31 cellular contexts compared by ENCODE assay signal in the genomic region with DNA sequence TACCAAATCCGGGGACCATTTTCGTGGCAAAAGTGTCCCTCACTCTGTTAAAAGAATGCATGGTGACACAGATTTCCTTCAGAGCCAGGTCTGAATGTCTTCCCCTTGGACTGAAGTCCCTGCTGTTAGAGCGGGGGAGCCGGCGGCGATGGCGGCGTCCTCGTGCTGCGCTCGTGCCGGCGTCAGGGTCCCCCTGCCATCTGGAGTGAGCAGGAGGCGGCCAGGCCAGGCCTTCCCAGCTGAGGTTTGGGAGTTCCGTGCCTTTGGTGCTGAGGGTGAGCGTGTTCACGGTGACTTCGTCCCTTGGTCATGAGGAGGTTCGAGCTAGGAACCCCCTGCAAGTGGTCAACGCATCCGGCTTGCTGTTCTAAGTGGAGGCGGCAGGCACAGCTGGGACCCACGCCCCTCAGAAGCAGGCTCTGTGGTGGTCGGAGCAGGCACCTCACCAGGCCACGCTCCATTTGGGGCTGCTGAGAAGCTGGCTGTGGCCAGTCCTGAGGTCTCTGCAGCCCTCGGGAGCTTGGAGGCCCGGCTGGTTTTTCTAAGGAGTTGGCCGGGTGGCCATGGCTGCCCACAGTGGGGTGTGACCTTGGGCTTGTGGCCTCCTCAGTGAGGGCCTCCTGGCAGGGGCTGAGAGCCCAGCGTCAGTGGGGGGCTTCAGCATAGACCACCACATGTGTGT. TPM values are rescaled to one million over a fixed set of nuclear protein-coding genes. Genes with fewer than 3 reads are reported as not detected.
DNase-seq lines count a peak whose midpoint lies in the region; ATAC-seq and TF ChIP-seq lines count a peak whose summit lies in the region.
"Had no signal": no experiment of that assay in that cellular context is flagged by ENCODE, and none has a peak within 500 bp of the region (broad histone marks: within the 10 kb centered on the region; RNA-seq: fewer than 3 reads in every experiment).

No MANE protein-coding gene starts in this region.

- in situ Hi-C loops in G401 (cut with HindIII; ENCODE audit: low sequenced_read_pairs) = no loop called here

- H3K79me1 ChIP-seq in neuronal stem cell (ENCODE audit: low read depth, low read length) = peaks cover 41% of the 10 kb centered on the region

- H3K23ac ChIP-seq in neuronal stem cell (ENCODE audit: low read depth, low read length, poor library complexity) = no peak overlapping the region

- H2BK5ac ChIP-seq in neuronal stem cell (ENCODE audit: low read length) = no peak overlapping the region

- TF ChIP-seq CTCF in heart right ventricle (IDR thresholded peaks at IDR 0.05) (no peak), chondrocyte (IDR thresholded peaks at IDR 0.05) (no peak), thoracic aorta (IDR thresholded peaks at IDR 0.05) (no peak)

- no peak overlapping the region for H3K4me2 ChIP-seq in neuronal stem cell (ENCODE audit: insufficient read depth, low read length, poor library complexity, severe bottlenecking)

- H3K14ac ChIP-seq in neuronal stem cell (ENCODE audit: low read length) = no peak overlapping the region

- peaks cover 43% of the 10 kb centered on the region for H3K4me1 Mint-ChIP-seq in chondrocyte (ENCODE audit: low read depth)
- H3K4me1 Mint-ChIP-seq: activated naive CD8-positive, alpha-beta T cell treated with anti-CD3 and anti-CD28 coated beads, Interleukin-2, amount 10 ng/mL, durations not matched to agents 7 days and 5 days had no signal

- H3K9me3 ChIP-seq in heart right ventricle (no peaks in the 10 kb centered on the region), neuronal stem cell (replicated peaks in 1 of 2; ENCODE audit: control insufficient read depth in 2 of 2, insufficient read depth in 1 of 2, low read depth in 1 of 2, low read length in 2 of 2) (no peaks in the 10 kb centered on the region), thoracic aorta (no peaks in the 10 kb centered on the region)
- H3K9me3 ChIP-seq: SJCRH30 had no signal

- peaks cover 14% of the 10 kb centered on the region for H3K36me3 Mint-ChIP-seq in chondrocyte (ENCODE audit: low read depth)
- H3K36me3 Mint-ChIP-seq: activated naive CD8-positive, alpha-beta T cell treated with anti-CD3 and anti-CD28 coated beads, Interleukin-2, amount 10 ng/mL, durations not matched to agents 7 days and 5 days had no signal

- no peak overlapping the region for H4K8ac ChIP-seq in neuronal stem cell (ENCODE audit: low read depth, low read length)

- H3K36me3 ChIP-seq in heart right ventricle (peaks cover 0 to 41% (median 15%) of the 10 kb centered on the region in 9 donors), neuronal stem cell (replicated peaks in 1 of 2; ENCODE audit: control insufficient read depth in 2 of 2, insufficient read depth in 2 of 2, low read length in 2 of 2) (peaks cover 18 to 40% of the 10 kb centered on the region in 2 donors), thoracic aorta (peaks cover 23% of the 10 kb centered on the region)
- H3K36me3 ChIP-seq: SJCRH30 had no signal

- no peak overlapping the region for H3K18ac ChIP-seq in neuronal stem cell (ENCODE audit: low read length)

- ATAC-seq in heart right ventricle (no peak), left cardiac atrium (no peak), thoracic aorta (ENCODE audit: insufficient number of reproducible peaks, low FRiP score, low read depth) (no peak)
- ATAC-seq: natural killer cell treated with Interleukin-12 subunit alpha and Interleukin-12 subunit beta and Interleukin-15 and Interleukin-18, amount 100 ng/mL, for 72 hours; stimulated activated naive CD8-positive, alpha-beta T cell treated with anti-CD3 and anti-CD28 coated beads, Interleukin-15, amount 100 ng/mL, for 72 hours had no signal

- H3K4me3 ChIP-seq in heart right ventricle = no peak overlapping the region
- H3K4me3 ChIP-seq in neuronal stem cell (ENCODE audit: low read length in 2 of 2) = no peak overlapping the region
- no peak overlapping the region for H3K4me3 ChIP-seq in thoracic aorta
- H3K4me3 ChIP-seq: SJCRH30 had no signal

- H2BK15ac ChIP-seq in neuronal stem cell (ENCODE audit: low read length) = no peak overlapping the region

- peak in 1 of 2 donors; percentile 7 for DNase-seq in heart right ventricle
- DNase-seq in left cardiac atrium = no peak
- DNase-seq in chondrocyte (ENCODE audit: low spot score) = no peak
- no peak for DNase-seq in neuronal stem cell (ENCODE audit: low spot score)
- no peak for DNase-seq in thoracic aorta (ENCODE audit: low spot score)
- no peak for DNase-seq in RPMI8226
- no peak for DNase-seq in DMS 273 (lab: John Stamatoyannopoulos, UW; ENCODE audit: unreplicated experiment)
- DNase-seq in G401 (ENCODE audit: low spot score) = no peak
- DNase-seq: activated CD4-positive, alpha-beta T cell treated with anti-CD3 and anti-CD28 coated beads for 4 hours; activated gamma-delta T cell; activated naive CD8-positive, alpha-beta T cell treated with anti-CD3 and anti-CD28 coated beads, Interleukin-2, amount 10 ng/mL, durations not matched to agents 7 days and 5 days; activated T-cell treated with anti-CD3 and anti-CD28 coated beads, Interleukin-2, amount 50 U/mL, for 1 hour; Calu3; central memory CD4-positive, alpha-beta T cell; dermis blood vessel endothelial cell; DMS79 treated with DMSO at 0.1 percent for 48 hours; foreskin melanocyte; GF-D8; kidney glomerular epithelial cell; NCI-H1436 treated with DMSO at 0.1 percent for 48 hours; NCI-H2107; SJCRH30; stimulated activated CD4-positive, alpha-beta T cell treated with anti-CD3 and anti-CD28 coated beads, Interleukin-2, amount 100 ng/mL, for 24 hours; stimulated activated CD8-positive, alpha-beta memory T cell treated with anti-CD3 and anti-CD28 coated beads, Interleukin-4, amount 100 ng/mL, for 48 hours; stimulated activated naive CD8-positive, alpha-beta T cell treated with anti-CD3 and anti-CD28 coated beads, Interleukin-15, amount 100 ng/mL, for 72 hours; SW 1271; T-helper 9 cell; WERI-Rb-1 had no signal

- H3K4me3 Mint-ChIP-seq in chondrocyte (ENCODE audit: unreplicated experiment) = no peak overlapping the region
- H3K4me3 Mint-ChIP-seq: activated naive CD8-positive, alpha-beta T cell treated with anti-CD3 and anti-CD28 coated beads, Interleukin-2, amount 10 ng/mL, durations not matched to agents 7 days and 5 days; natural killer cell treated with Interleukin-12 subunit alpha and Interleukin-12 subunit beta and Interleukin-15 and Interleukin-18, amount 100 ng/mL, for 72 hours; stimulated activated naive CD8-positive, alpha-beta T cell treated with anti-CD3 and anti-CD28 coated beads, Interleukin-15, amount 100 ng/mL, for 72 hours had no signal

- no peak overlapping the region for H2BK120ac ChIP-seq in neuronal stem cell (ENCODE audit: low read depth, low read length)

- intact Hi-C loops in heart right ventricle (cut with DNase I) (no loop called here), left cardiac atrium (cut with DNase I) (no loop called here)

- peak overlapping the region; percentile 95 for H3K27ac Mint-ChIP-seq in chondrocyte (ENCODE audit: unreplicated experiment)
- H3K27ac Mint-ChIP-seq: activated naive CD8-positive, alpha-beta T cell treated with anti-CD3 and anti-CD28 coated beads, Interleukin-2, amount 10 ng/mL, durations not matched to agents 7 days and 5 days; natural killer cell treated with Interleukin-12 subunit alpha and Interleukin-12 subunit beta and Interleukin-15 and Interleukin-18, amount 100 ng/mL, for 72 hours had no signal

- 92 to 93% methylated on average over 29 of the region's 29 CpGs for WGBS in heart right ventricle, 2 donors
- WGBS in neuronal stem cell (ENCODE audit: extremely low coverage in 2 of 2, insufficient read length in 2 of 2, insufficient replicate concordance in 1 of 2), 2 donors = no CpG with 5 or more reads among the region's 29 CpGs

- peak overlapping the region; percentile 44 for H3K9ac ChIP-seq in neuronal stem cell (ENCODE audit: low read depth, low read length, poor library complexity)

- H3K4me1 ChIP-seq in heart right ventricle = peaks cover 19 to 70% (median 50%) of the 10 kb centered on the region in 9 donors
- H3K4me1 ChIP-seq in neuronal stem cell (ENCODE audit: control insufficient read depth in 2 of 2, insufficient read depth in 1 of 2, low read depth in 1 of 2, low read length in 2 of 2) = no peaks in the 10 kb centered on the region
- H3K4me1 ChIP-seq in thoracic aorta (ENCODE audit: control insufficient read depth in 1 of 2, low read depth in 2 of 2) = peaks cover 22 to 62% of the 10 kb centered on the region in 2 donors

- H3K4ac ChIP-seq in neuronal stem cell (ENCODE audit: low read length) = no peak overlapping the region

- H2AFZ ChIP-seq in neuronal stem cell (ENCODE audit: low read length) = no peak overlapping the region

- H2BK12ac ChIP-seq in neuronal stem cell (ENCODE audit: low read length) = no peak overlapping the region

- H3K27me3 Mint-ChIP-seq in chondrocyte (ENCODE audit: low read depth) = no peaks in the 10 kb centered on the region
- H3K27me3 Mint-ChIP-seq: activated naive CD8-positive, alpha-beta T cell treated with anti-CD3 and anti-CD28 coated beads, Interleukin-2, amount 10 ng/mL, durations not matched to agents 7 days and 5 days; IgD-negative memory B cell; natural killer cell treated with Interleukin-12 subunit alpha and Interleukin-12 subunit beta and Interleukin-15 and Interleukin-18, amount 100 ng/mL, for 72 hours; stimulated activated naive CD8-positive, alpha-beta T cell treated with anti-CD3 and anti-CD28 coated beads, Interleukin-15, amount 100 ng/mL, for 72 hours had no signal

- no peaks in the 10 kb centered on the region for H3K9me3 Mint-ChIP-seq in chondrocyte (ENCODE audit: low read depth)
- H3K9me3 Mint-ChIP-seq: activated naive CD8-positive, alpha-beta T cell treated with anti-CD3 and anti-CD28 coated beads, Interleukin-2, amount 10 ng/mL, durations not matched to agents 7 days and 5 days; IgD-negative memory B cell; natural killer cell treated with Interleukin-12 subunit alpha and Interleukin-12 subunit beta and Interleukin-15 and Interleukin-18, amount 100 ng/mL, for 72 hours; stimulated activated naive CD8-positive, alpha-beta T cell treated with anti-CD3 and anti-CD28 coated beads, Interleukin-15, amount 100 ng/mL, for 72 hours had no signal

- H3K27me3 ChIP-seq in heart right ventricle = no peaks in the 10 kb centered on the region
- H3K27me3 ChIP-seq in neuronal stem cell (ENCODE audit: control insufficient read depth in 3 of 3, insufficient read depth in 3 of 3, low read depth in 1 of 3, low read length in 3 of 3) = no peaks in the 10 kb centered on the region
- no peaks in the 10 kb centered on the region for H3K27me3 ChIP-seq in thoracic aorta (replicated peaks; ENCODE audit: insufficient read depth)
- H3K27me3 ChIP-seq: SJCRH30 had no signal

- no peak overlapping the region for H4K91ac ChIP-seq in neuronal stem cell (ENCODE audit: low read depth, low read length, poor library complexity)

- H3K27ac ChIP-seq in heart right ventricle = peak overlapping the region in 7 of 10 donors; percentile 3 to 79 (median 56)
- H3K27ac ChIP-seq in neuronal stem cell (replicated peaks; ENCODE audit: low read length) = no peak overlapping the region
- peak overlapping the region; percentile 91 for H3K27ac ChIP-seq in thoracic aorta
- H3K27ac ChIP-seq: 22Rv1, SJCRH30, WERI-Rb-1 had no signal

- no peak overlapping the region for H2AK5ac ChIP-seq in neuronal stem cell (ENCODE audit: low read depth, low read length)

RNA-seq across cellular contexts. Expression of a gene that starts 9.5 kb away (rescaled TPM):
- 10 to 100 TPM; 43.5 to 64.9 (median 54.5) TPM for total RNA-seq in heart right ventricle
- 10 to 100 TPM; 44.5 to 88.8 TPM for polyA plus RNA-seq in heart right ventricle
- 10 to 100 TPM; 47.0 to 48.7 TPM for total RNA-seq in left cardiac atrium
- 68.6 to 84.3 TPM (median 68.6 TPM) in 3 replicates for total RNA-seq in chondrocyte
- polyA plus RNA-seq in neuronal stem cell (2013, experiment 1 of 2) = 34.8 TPM
- 32.9 TPM for polyA plus RNA-seq in neuronal stem cell (2013, experiment 2 of 2)
- total RNA-seq in thoracic aorta = 100 to 1,000 TPM in 1 of 2 donors, 10 to 100 TPM in 1; 97.1 to 159 TPM
- 18.1 and 23.4 TPM in 2 replicates for total RNA-seq in G401 (2014; rRNA removed; shearing (Covaris generic))

RNA-seq across cellular contexts. Expression of a gene that starts 9.9 kb away (rescaled TPM):
- 1 to 10 TPM; 1.0 to 4.4 (median 3.0) TPM for total RNA-seq in heart right ventricle
- 1 to 10 TPM; 2.0 to 4.2 TPM for polyA plus RNA-seq in heart right ventricle
- 1 to 10 TPM; 3.8 to 4.4 TPM for total RNA-seq in left cardiac atrium
- total RNA-seq in chondrocyte = 3.4 to 9.9 TPM (median 6.6 TPM) in 3 replicates
- polyA plus RNA-seq in neuronal stem cell (2013, experiment 1 of 2) = 31.8 TPM
- polyA plus RNA-seq in neuronal stem cell (2013, experiment 2 of 2) = 33.0 TPM
- total RNA-seq in thoracic aorta = 10 to 100 TPM in 1 of 2 donors, 1 to 10 TPM in 1; 8.4 to 18.5 TPM
- 52.7 and 53.0 TPM in 2 replicates for total RNA-seq in G401 (2014; rRNA removed; shearing (Covaris generic))
